In the genomic region with DNA sequence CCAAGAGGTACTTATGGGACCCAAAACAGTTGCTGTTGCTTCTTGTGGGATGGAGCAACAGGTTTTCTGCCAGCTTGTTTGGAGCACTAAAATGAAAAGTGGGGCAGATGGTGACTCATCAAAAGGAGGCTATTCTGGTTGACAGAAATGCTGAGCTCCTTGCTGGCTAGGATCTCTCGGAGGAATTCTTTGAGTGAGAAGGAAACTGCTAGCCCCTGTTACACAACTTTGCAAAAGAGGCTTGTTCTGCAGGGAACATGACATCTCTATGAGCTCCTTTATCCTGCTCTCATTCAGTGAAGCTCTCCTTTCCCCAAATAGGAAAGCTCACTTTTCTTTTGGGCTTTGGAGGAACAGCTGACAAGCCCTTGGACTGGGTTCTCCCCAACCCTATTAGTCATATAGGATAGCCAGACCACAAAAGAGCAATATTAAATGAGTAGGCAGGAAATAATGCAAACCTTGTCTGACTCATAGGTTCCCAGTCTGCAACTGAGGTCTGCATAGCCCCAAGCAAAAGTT, we compare ENCODE assay signal across 9 cellular contexts.
DNase-seq lines count a peak whose midpoint lies in the region; TF ChIP-seq lines count a peak whose summit lies in the region.
"Had no signal": no experiment of that assay in that cellular context is flagged by ENCODE, and none has a peak within 500 bp of the region (broad histone marks: within the 10 kb centered on the region; RNA-seq: fewer than 3 reads in every experiment).

No MANE protein-coding gene starts in this region.

- H3K36me3 ChIP-seq in adipocyte (ENCODE audit: control insufficient read depth, insufficient read depth, low read length, severe bottlenecking) (peaks cover 66% of the 10 kb centered on the region), kidney epithelial cell (ENCODE audit: control insufficient read depth, insufficient read depth, low read length) (peaks cover 3% of the 10 kb centered on the region)

- CTCF ChIA-PET in AG04449 (lab: Yijun Ruan, JAX), result interaction anchor here (1.7 kb wide), 1 partner anchor 113 kb away, joined by 4 read pairs; no protein-coding TSS in a partner anchor

- DNase-seq in AG04449 (ENCODE audit: low read depth, low spot score), result peak; percentile 82
- DNase-seq in HS-27A (ENCODE audit: low read depth), result peak; percentile 83
- DNase-seq in adipocyte (ENCODE audit: low read depth), result peak; percentile 88
- DNase-seq in kidney epithelial cell (ENCODE audit: low read depth), result peak; percentile 67
- no peak for DNase-seq in effector CD8-positive, alpha-beta T cell (lab: John Stamatoyannopoulos, UW)
- no peak for DNase-seq in DMS79 (lab: John Stamatoyannopoulos, UW)
- no peak for DNase-seq in COR-L47 (lab: John Stamatoyannopoulos, UW)
- no peak for DNase-seq in NCI-H2029 (lab: John Stamatoyannopoulos, UW)
- DNase-seq: activated CD4-positive, alpha-beta T cell treated with anti-CD3 and anti-CD28 coated beads, Interleukin-2, amount 50 U/mL, for 48 hours had no signal

- POLR2A ChIA-PET in AG04449 (lab: Yijun Ruan, JAX), result interaction anchor here (0.7 to 1.1 kb wide), 2 partner anchors 9 to 24 kb away, joined by 3 to 5 read pairs; no protein-coding TSS in a partner anchor

- H3K4me3 ChIP-seq in AG04449 (ENCODE audit: low read depth, low read length) (no peak overlapping the region), adipocyte (ENCODE audit: low read length) (peak overlapping the region; percentile 26), kidney epithelial cell (ENCODE audit: low read depth, low read length) (no peak overlapping the region)

- no peak for TF ChIP-seq CTCF in AG04449 (IDR thresholded peaks at IDR 0.05; ENCODE audit: insufficient read depth, low read length, missing control alignments)
- no peak for TF ChIP-seq CTCF in kidney epithelial cell (IDR thresholded peaks at IDR 0.05; ENCODE audit: insufficient read depth, low read length, poor library complexity, severe bottlenecking)

- no peaks in the 10 kb centered on the region for H3K9me3 ChIP-seq in adipocyte (ENCODE audit: control insufficient read depth, low read length)

- H3K27me3 ChIP-seq in adipocyte (replicated peaks; ENCODE audit: control insufficient read depth, insufficient read depth, low read length) (no peaks in the 10 kb centered on the region), kidney epithelial cell (ENCODE audit: control insufficient read depth, insufficient read depth, low read length) (no peaks in the 10 kb centered on the region)

- H3K9ac ChIP-seq in adipocyte (ENCODE audit: low read length), result no peak overlapping the region

- H3K4me1 ChIP-seq in adipocyte (ENCODE audit: control insufficient read depth, insufficient read depth, low read length), result peaks cover 23% of the 10 kb centered on the region

Comparison
In these comparisons a context has a peak if more than half of its experiments do, and no peak if none do; other contexts are left out.
1. DNase-seq: peak in AG04449 (single experiment), HS-27A (single experiment), adipocyte (single experiment) and kidney epithelial cell (single experiment); none in effector CD8-positive, alpha-beta T cell (single experiment), DMS79 (single experiment), COR-L47 (single experiment) and NCI-H2029 (single experiment).